ENCODE assay signal across 1 cellular context in genomic region chr1:234619794-234620247, GRCh38.
A peak's percentile ranks its signal among the peaks of the same experiment; 100 is the strongest.
TF ChIP-seq lines count a peak whose summit lies in the region.

No MANE protein-coding gene starts in this region.

TF ChIP-seq in HepG2, 621 proteins besides CTCF, POLR2A, EP300 and RAD21 (continued from another document and continues in another):
- TF ChIP-seq DDIT3 (CRISPR knock-in tag; IDR thresholded peaks at IDR 0.05) = no peak; the same call in 1 of the 2 replicates
- TF ChIP-seq ZNF780A (CRISPR knock-in tag; IDR thresholded peaks at IDR 0.05) = no peak
- peak; percentile 57; the same call in 1 of the 2 replicates for TF ChIP-seq GATA4 (IDR thresholded peaks at IDR 0.05; ENCODE audit: borderline replicate concordance, low read depth)
- no peak for TF ChIP-seq NFKB2 (CRISPR knock-in tag; IDR thresholded peaks at IDR 0.05; ENCODE audit: borderline replicate concordance)
- TF ChIP-seq, protein P1, sequence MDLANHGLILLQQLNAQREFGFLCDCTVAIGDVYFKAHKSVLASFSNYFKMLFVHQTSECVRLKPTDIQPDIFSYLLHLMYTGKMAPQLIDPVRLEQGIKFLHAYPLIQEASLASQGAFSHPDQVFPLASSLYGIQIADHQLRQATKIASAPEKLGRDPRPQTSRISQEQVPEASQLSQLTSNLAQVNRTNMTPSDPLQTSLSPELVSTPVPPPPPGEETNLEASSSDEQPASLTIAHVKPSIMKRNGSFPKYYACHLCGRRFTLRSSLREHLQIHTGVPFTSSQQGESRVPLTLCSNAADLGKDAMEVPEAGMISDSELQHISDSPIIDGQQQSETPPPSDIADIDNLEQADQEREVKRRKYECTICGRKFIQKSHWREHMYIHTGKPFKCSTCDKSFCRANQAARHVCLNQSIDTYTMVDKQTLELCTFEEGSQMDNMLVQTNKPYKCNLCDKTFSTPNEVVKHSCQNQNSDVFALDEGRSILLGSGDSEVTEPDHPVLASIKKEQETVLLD (CRISPR knock-in tag; IDR thresholded peaks at IDR 0.05; ENCODE audit: low read depth) = no peak
- TF ChIP-seq ZSCAN12 (CRISPR knock-in tag; IDR thresholded peaks at IDR 0.05) = no peak
- TF ChIP-seq, protein P2, sequence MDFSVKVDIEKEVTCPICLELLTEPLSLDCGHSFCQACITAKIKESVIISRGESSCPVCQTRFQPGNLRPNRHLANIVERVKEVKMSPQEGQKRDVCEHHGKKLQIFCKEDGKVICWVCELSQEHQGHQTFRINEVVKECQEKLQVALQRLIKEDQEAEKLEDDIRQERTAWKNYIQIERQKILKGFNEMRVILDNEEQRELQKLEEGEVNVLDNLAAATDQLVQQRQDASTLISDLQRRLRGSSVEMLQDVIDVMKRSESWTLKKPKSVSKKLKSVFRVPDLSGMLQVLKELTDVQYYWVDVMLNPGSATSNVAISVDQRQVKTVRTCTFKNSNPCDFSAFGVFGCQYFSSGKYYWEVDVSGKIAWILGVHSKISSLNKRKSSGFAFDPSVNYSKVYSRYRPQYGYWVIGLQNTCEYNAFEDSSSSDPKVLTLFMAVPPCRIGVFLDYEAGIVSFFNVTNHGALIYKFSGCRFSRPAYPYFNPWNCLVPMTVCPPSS (IDR thresholded peaks at IDR 0.05) = no peak
- no peak for TF ChIP-seq LRRFIP1 (CRISPR knock-in tag; conservative IDR thresholded peaks at IDR 0.05)
- no peak for TF ChIP-seq ZNF251 (CRISPR knock-in tag; IDR thresholded peaks at IDR 0.05)
- TF ChIP-seq CEBPG (CRISPR knock-in tag; IDR thresholded peaks at IDR 0.05) = peak; percentile 94
- no peak for TF ChIP-seq MZF1 (CRISPR knock-in tag; IDR thresholded peaks at IDR 0.05; ENCODE audit: borderline replicate concordance)
- peak; percentile 68 for TF ChIP-seq ZNF331 (CRISPR knock-in tag; IDR thresholded peaks at IDR 0.05)
- TF ChIP-seq ZNF510 (CRISPR knock-in tag; IDR thresholded peaks at IDR 0.05; ENCODE audit: low read depth) = no peak
- peak; percentile 33; the same call in 1 of the 2 replicates for TF ChIP-seq ERF (CRISPR knock-in tag; IDR thresholded peaks at IDR 0.05)
- TF ChIP-seq ADNP (CRISPR knock-in tag; IDR thresholded peaks at IDR 0.05) = no peak
- no peak for TF ChIP-seq ZNF3 (CRISPR knock-in tag; IDR thresholded peaks at IDR 0.05)
- TF ChIP-seq HNF4A (CRISPR knock-in tag; IDR thresholded peaks at IDR 0.05) = peak; percentile 91
- no peak for TF ChIP-seq HES4 (CRISPR knock-in tag; IDR thresholded peaks at IDR 0.05; ENCODE audit: borderline replicate concordance)
- no peak for TF ChIP-seq U2AF1 (optimal IDR thresholded peaks at IDR 0.05; ENCODE audit: low read depth, low read length)
- TF ChIP-seq RXRA (CRISPR knock-in tag; IDR thresholded peaks at IDR 0.05) = no peak
- TF ChIP-seq TRIM24 (CRISPR knock-in tag; IDR thresholded peaks at IDR 0.05) = no peak
- TF ChIP-seq ZNF746 (CRISPR knock-in tag; IDR thresholded peaks at IDR 0.05) = no peak
- no peak for TF ChIP-seq KLF15 (CRISPR knock-in tag; IDR thresholded peaks at IDR 0.05; ENCODE audit: borderline replicate concordance)
- TF ChIP-seq GPN1 (CRISPR knock-in tag; IDR thresholded peaks at IDR 0.05; ENCODE audit: borderline replicate concordance) = no peak
- TF ChIP-seq CENPX (CRISPR knock-in tag; IDR thresholded peaks at IDR 0.05) = no peak
- TF ChIP-seq ZNF670 (CRISPR knock-in tag; IDR thresholded peaks at IDR 0.05; ENCODE audit: borderline replicate concordance) = no peak
- TF ChIP-seq ISL2 (CRISPR knock-in tag; IDR thresholded peaks at IDR 0.05) = peak; percentile 78; the same call in 1 of the 2 replicates
- TF ChIP-seq, protein P3, sequence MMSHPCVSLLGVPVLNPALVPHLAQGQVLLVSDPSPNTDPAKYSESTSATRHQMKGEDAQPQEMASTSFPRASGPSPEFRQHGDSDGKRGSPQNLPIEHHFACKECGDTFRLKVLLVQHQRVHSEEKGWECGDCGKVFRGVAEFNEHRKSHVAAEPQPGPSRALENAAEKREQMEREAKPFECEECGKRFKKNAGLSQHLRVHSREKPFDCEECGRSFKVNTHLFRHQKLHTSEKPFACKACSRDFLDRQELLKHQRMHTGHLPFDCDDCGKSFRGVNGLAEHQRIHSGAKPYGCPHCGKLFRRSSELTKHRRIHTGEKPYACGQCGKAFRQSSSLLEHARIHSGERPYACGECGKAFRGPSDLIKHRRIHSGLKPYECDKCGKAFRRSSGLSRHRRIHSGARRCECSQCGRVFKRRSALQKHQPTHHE (CRISPR knock-in tag; IDR thresholded peaks at IDR 0.05; ENCODE audit: borderline replicate concordance) = peak; percentile 67; the same call in 1 of the 2 replicates
- peak; percentile 43 for TF ChIP-seq TBL1XR1 (IDR thresholded peaks at IDR 0.05; ENCODE audit: borderline replicate concordance, low read length, partially characterized antibody)
- no peak for TF ChIP-seq ZNF354B (CRISPR knock-in tag; IDR thresholded peaks at IDR 0.05)
- TF ChIP-seq ZNF549 (CRISPR knock-in tag; IDR thresholded peaks at IDR 0.05) = no peak
- no peak for TF ChIP-seq ZNF772 (CRISPR knock-in tag; IDR thresholded peaks at IDR 0.05)
- TF ChIP-seq, protein P4, sequence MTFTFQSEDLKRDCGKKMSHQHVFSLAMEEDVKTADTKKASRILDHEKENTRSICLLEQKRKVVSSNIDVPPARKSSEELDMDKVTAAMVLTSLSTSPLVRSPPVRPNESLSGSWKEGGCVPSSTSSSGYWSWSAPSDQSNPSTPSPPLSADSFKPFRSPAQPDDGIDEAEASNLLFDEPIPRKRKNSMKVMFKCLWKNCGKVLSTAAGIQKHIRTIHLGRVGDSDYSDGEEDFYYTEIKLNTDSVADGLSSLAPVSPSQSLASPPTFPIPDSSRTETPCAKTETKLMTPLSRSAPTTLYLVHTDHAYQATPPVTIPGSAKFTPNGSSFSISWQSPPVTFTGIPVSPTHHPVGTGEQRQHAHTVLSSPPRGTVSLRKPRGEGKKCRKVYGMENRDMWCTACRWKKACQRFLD (CRISPR knock-in tag; IDR thresholded peaks at IDR 0.05; ENCODE audit: borderline replicate concordance) = no peak
- TF ChIP-seq, protein P5, sequence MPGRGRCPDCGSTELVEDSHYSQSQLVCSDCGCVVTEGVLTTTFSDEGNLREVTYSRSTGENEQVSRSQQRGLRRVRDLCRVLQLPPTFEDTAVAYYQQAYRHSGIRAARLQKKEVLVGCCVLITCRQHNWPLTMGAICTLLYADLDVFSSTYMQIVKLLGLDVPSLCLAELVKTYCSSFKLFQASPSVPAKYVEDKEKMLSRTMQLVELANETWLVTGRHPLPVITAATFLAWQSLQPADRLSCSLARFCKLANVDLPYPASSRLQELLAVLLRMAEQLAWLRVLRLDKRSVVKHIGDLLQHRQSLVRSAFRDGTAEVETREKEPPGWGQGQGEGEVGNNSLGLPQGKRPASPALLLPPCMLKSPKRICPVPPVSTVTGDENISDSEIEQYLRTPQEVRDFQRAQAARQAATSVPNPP (CRISPR knock-in tag; IDR thresholded peaks at IDR 0.05) = 0 out of 2 replicates have a peak, but pooled peaks have one; percentile 30
- no peak for TF ChIP-seq ZNF317 (CRISPR knock-in tag; IDR thresholded peaks at IDR 0.05)
- no peak for TF ChIP-seq GPBP1L1 (CRISPR knock-in tag; IDR thresholded peaks at IDR 0.05)
- no peak for TF ChIP-seq TBP (CRISPR knock-in tag; IDR thresholded peaks at IDR 0.05)
- TF ChIP-seq, protein P6, sequence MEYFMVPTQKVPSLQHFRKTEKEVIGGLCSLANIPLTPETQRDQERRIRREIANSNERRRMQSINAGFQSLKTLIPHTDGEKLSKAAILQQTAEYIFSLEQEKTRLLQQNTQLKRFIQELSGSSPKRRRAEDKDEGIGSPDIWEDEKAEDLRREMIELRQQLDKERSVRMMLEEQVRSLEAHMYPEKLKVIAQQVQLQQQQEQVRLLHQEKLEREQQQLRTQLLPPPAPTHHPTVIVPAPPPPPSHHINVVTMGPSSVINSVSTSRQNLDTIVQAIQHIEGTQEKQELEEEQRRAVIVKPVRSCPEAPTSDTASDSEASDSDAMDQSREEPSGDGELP (IDR thresholded peaks at IDR 0.05; ENCODE audit: borderline replicate concordance, low read depth) = peak; percentile 79; the same call in 1 of the 2 replicates
- TF ChIP-seq, protein P7, sequence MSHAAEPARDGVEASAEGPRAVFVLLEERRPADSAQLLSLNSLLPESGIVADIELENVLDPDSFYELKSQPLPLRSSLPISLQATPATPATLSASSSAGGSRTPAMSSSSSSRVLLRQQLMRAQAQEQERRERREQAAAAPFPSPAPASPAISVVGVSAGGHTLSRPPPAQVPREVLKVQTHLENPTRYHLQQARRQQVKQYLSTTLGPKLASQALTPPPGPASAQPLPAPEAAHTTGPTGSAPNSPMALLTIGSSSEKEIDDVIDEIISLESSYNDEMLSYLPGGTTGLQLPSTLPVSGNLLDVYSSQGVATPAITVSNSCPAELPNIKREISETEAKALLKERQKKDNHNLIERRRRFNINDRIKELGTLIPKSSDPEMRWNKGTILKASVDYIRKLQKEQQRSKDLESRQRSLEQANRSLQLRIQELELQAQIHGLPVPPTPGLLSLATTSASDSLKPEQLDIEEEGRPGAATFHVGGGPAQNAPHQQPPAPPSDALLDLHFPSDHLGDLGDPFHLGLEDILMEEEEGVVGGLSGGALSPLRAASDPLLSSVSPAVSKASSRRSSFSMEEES (CRISPR knock-in tag; IDR thresholded peaks at IDR 0.05) = peak; percentile 85; the same call in 1 of the 2 replicates
- no peak for TF ChIP-seq FOSL1 (CRISPR knock-in tag; IDR thresholded peaks at IDR 0.05; ENCODE audit: borderline replicate concordance)
- TF ChIP-seq HMG20A (CRISPR knock-in tag; IDR thresholded peaks at IDR 0.05; ENCODE audit: borderline replicate concordance) = peak; percentile 75; the same call in 1 of the 2 replicates
- no peak for TF ChIP-seq ZKSCAN5 (CRISPR knock-in tag; IDR thresholded peaks at IDR 0.05)
- peak; percentile 33; the same call in 1 of the 2 replicates for TF ChIP-seq STAG1 (CRISPR knock-in tag; IDR thresholded peaks at IDR 0.05)
- no peak for TF ChIP-seq JUN (CRISPR knock-in tag; IDR thresholded peaks at IDR 0.05)
- TF ChIP-seq, protein P8, sequence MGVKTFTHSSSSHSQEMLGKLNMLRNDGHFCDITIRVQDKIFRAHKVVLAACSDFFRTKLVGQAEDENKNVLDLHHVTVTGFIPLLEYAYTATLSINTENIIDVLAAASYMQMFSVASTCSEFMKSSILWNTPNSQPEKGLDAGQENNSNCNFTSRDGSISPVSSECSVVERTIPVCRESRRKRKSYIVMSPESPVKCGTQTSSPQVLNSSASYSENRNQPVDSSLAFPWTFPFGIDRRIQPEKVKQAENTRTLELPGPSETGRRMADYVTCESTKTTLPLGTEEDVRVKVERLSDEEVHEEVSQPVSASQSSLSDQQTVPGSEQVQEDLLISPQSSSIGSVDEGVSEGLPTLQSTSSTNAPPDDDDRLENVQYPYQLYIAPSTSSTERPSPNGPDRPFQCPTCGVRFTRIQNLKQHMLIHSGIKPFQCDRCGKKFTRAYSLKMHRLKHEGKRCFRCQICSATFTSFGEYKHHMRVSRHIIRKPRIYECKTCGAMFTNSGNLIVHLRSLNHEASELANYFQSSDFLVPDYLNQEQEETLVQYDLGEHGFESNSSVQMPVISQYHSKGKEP (CRISPR knock-in tag; IDR thresholded peaks at IDR 0.05) = no peak
- TF ChIP-seq, protein P9, sequence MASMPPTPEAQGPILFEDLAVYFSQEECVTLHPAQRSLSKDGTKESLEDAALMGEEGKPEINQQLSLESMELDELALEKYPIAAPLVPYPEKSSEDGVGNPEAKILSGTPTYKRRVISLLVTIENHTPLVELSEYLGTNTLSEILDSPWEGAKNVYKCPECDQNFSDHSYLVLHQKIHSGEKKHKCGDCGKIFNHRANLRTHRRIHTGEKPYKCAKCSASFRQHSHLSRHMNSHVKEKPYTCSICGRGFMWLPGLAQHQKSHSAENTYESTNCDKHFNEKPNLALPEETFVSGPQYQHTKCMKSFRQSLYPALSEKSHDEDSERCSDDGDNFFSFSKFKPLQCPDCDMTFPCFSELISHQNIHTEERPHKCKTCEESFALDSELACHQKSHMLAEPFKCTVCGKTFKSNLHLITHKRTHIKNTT (CRISPR knock-in tag; IDR thresholded peaks at IDR 0.05) = no peak
- peak; percentile 98 for TF ChIP-seq SIX1 (CRISPR knock-in tag; IDR thresholded peaks at IDR 0.05; ENCODE audit: borderline replicate concordance)
- no peak for TF ChIP-seq ZNF563 (CRISPR knock-in tag; IDR thresholded peaks at IDR 0.05)
- TF ChIP-seq SMARCC2 (IDR thresholded peaks at IDR 0.05) = no peak
- no peak for TF ChIP-seq ZFY (CRISPR knock-in tag; IDR thresholded peaks at IDR 0.05)
- TF ChIP-seq BORCS8-MEF2B (CRISPR knock-in tag; IDR thresholded peaks at IDR 0.05) = no peak
- no peak for TF ChIP-seq ZNF788 (CRISPR knock-in tag; IDR thresholded peaks at IDR 0.05; ENCODE audit: borderline replicate concordance)
- 0 out of 2 replicates have a peak, but pooled peaks have one; percentile 44 for TF ChIP-seq ELF4 (CRISPR knock-in tag; IDR thresholded peaks at IDR 0.05; ENCODE audit: borderline replicate concordance)
- TF ChIP-seq ZKSCAN8 (CRISPR knock-in tag; IDR thresholded peaks at IDR 0.05; ENCODE audit: borderline replicate concordance) = no peak
- no peak for TF ChIP-seq DMAP1 (CRISPR knock-in tag; IDR thresholded peaks at IDR 0.05)
- no peak for TF ChIP-seq PHF8 (CRISPR knock-in tag; IDR thresholded peaks at IDR 0.05)
- TF ChIP-seq KLF9 (CRISPR knock-in tag; IDR thresholded peaks at IDR 0.05; ENCODE audit: low read depth) = no peak
